8 cellular contexts compared by ENCODE assay signal in genomic region chr1:157910270-157910669, GRCh38.
"Had no signal": no experiment of that assay in that cellular context is flagged by ENCODE, and none has a peak within 500 bp of the region (broad histone marks: within the 10 kb centered on the region; RNA-seq: fewer than 3 reads in every experiment).

No MANE protein-coding gene starts in this region.

- FAIRE-seq: G401.6, GM12878, GM12891, GM12892, GM18507, GM19239 had no signal

- ATAC-seq: GM12878 had no signal

- H3K4me3 ChIP-seq: GM12878 had no signal

- DNase-seq: GDM1, GF-D8 had no signal
